Comparison of ENCODE assay signal across 16 cellular contexts in the genomic region with DNA sequence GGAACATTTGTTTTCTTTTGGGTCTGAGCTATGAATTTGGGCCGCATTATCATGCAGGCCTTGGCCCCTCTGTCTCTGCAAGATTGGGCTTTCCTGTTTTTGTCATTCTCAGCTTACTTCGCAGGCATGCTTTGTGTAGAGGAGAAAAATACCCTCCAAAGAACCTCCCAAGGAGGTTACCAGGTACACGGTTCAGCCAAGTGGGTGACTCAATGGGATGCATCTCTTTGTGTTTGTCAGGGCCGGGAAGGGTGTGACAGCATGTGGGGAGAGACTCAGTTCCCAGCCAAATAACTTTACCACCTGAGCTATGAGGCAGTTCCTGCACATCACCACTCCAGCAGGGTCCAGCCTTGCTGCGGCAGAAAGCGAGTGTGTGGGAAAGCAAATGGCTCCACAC. TPM values are rescaled to one million over a fixed set of nuclear protein-coding genes. Genes with fewer than 3 reads are reported as not detected.
DNase-seq lines count a peak whose midpoint lies in the region; ATAC-seq and TF ChIP-seq lines count a peak whose summit lies in the region.
"Had no signal": no experiment of that assay in that cellular context is flagged by ENCODE, and none has a peak within 500 bp of the region (broad histone marks: within the 10 kb centered on the region; RNA-seq: fewer than 3 reads in every experiment).

No MANE protein-coding gene starts in this region.

- dilution Hi-C loops in IMR-90 (cut with HindIII; ENCODE audit: low sequenced_read_pairs, unreplicated experiment), result no loop called here

- H4K8ac ChIP-seq in IMR-90 (ENCODE audit: low read depth in 2 of 2, low read length in 2 of 2), result no peak overlapping the region

- POLR2A ChIA-PET in IMR-90 (lab: Charles Lee; ENCODE audit: unreplicated experiment), result interaction anchor here (0.6 kb wide), 1 partner anchor 259 kb away, joined by 6 read pairs; no protein-coding TSS in a partner anchor

- TF ChIP-seq POLR2A in IMR-90 (IDR thresholded peaks at IDR 0.05; ENCODE audit: low read depth, low read length), result no peak

- BruUV-seq in IMR-90 (replicated peaks; lab: Mats Ljungman, UMichigan), result no TSS peak

- H3K56ac ChIP-seq in IMR-90 (ENCODE audit: extremely low read depth, insufficient read depth, low read length), result no peak overlapping the region

- no peak overlapping the region for H3K4me2 ChIP-seq in IMR-90 (ENCODE audit: low read depth, low read length)

- no peaks in the 10 kb centered on the region for H3K36me3 ChIP-seq in IMR-90 (ENCODE audit: control insufficient read depth, insufficient read depth, low read length)
- no peaks in the 10 kb centered on the region for H3K36me3 ChIP-seq in RWPE2 (ENCODE audit: low read depth)

- DNase-seq in IMR-90 (no peak), RWPE2 (ENCODE audit: low spot score) (no peak), epithelial cell of esophagus (ENCODE audit: low read depth) (peak; percentile 79), mesenteric fat pad (ENCODE audit: low spot score) (peak; percentile 84), NCI-H226 (no peak), SIG-M5 treated with dmso at 0.1 percent for 504 hours (lab: John Stamatoyannopoulos, UW; ENCODE audit: unreplicated experiment) (no peak)
- DNase-seq: COR-L47; GF-D8; Karpas-422; MM.1S; NCI-H1092 treated with DMSO at 0.1 percent for 48 hours; NCI-H1694 treated with DMSO at 0.1 percent for 48 hours; NCI-H526 treated with DMSO at 0.1 percent for 48 hours; NK-92 treated with Interleukin-12 subunit alpha and Interleukin-12 subunit beta, amount 100 ng/mL, for 24 hours; RPMI8226 had no signal

- H3K79me1 ChIP-seq in IMR-90 (ENCODE audit: low read depth in 1 of 2, low read length in 2 of 2), result no peaks in the 10 kb centered on the region

- H3K27ac ChIP-seq in IMR-90 (ENCODE audit: insufficient read depth, low read length) (no peak overlapping the region), RWPE2 (ENCODE audit: poor library complexity, severe bottlenecking) (no peak overlapping the region)

- TF ChIP-seq CTCF in IMR-90 (conservative IDR thresholded peaks at IDR 0.05; ENCODE audit: low read depth, low read length) (no peak), RWPE2 (IDR thresholded peaks at IDR 0.05; ENCODE audit: poor library complexity, severe bottlenecking) (no peak), epithelial cell of esophagus (IDR thresholded peaks at IDR 0.05; ENCODE audit: insufficient read depth, low read depth, low read length, missing control alignments) (no peak)

- H3K27me3 ChIP-seq in IMR-90 (ENCODE audit: control insufficient read depth, insufficient read depth, low read length) (peaks cover 3% of the 10 kb centered on the region; the same call in 1 of the 2 replicates), RWPE2 (ENCODE audit: insufficient read depth, poor library complexity, severe bottlenecking) (no peaks in the 10 kb centered on the region)

- no peak overlapping the region for H4K91ac ChIP-seq in IMR-90 (ENCODE audit: insufficient read depth, low read depth, low read length)

- no peak for TF ChIP-seq RAD21 in IMR-90 (IDR thresholded peaks at IDR 0.05; ENCODE audit: low read length)

- H3K4me1 ChIP-seq in IMR-90 (ENCODE audit: control insufficient read depth, insufficient read depth, low read length) (peaks cover 17% of the 10 kb centered on the region), RWPE2 (ENCODE audit: insufficient read depth, poor library complexity, severe bottlenecking) (peaks cover 12% of the 10 kb centered on the region)

- H3K9me3 ChIP-seq in IMR-90 (ENCODE audit: control insufficient read depth, insufficient read depth, low read length), result no peaks in the 10 kb centered on the region
- H3K9me3 ChIP-seq in RWPE2 (ENCODE audit: severe bottlenecking), result no peaks in the 10 kb centered on the region

- intact Hi-C loops in IMR-90 (cut with micrococcal nuclease), result no loop called here

- H2BK120ac ChIP-seq in IMR-90 (ENCODE audit: low read depth, low read length), result no peak overlapping the region

- H2BK15ac ChIP-seq in IMR-90 (ENCODE audit: low read depth, low read length), result no peak overlapping the region

- H3K23ac ChIP-seq in IMR-90 (ENCODE audit: low read depth, low read length), result no peak overlapping the region

- no peak overlapping the region for H4K5ac ChIP-seq in IMR-90 (ENCODE audit: low read depth, low read length)

- in situ Hi-C loops in IMR-90 (cut with MboI; ENCODE audit: low sequenced_read_pairs), result no loop called here

- no peaks in the 10 kb centered on the region for H4K20me1 ChIP-seq in IMR-90 (ENCODE audit: insufficient read depth, low read length)

- H3K14ac ChIP-seq in IMR-90 (replicated peaks; ENCODE audit: low read depth, low read length), result no peak overlapping the region

- H3K4me3 ChIP-seq in IMR-90 (ENCODE audit: insufficient read depth, low read depth, low read length) (no peak overlapping the region), RWPE2 (ENCODE audit: severe bottlenecking) (no peak overlapping the region), epithelial cell of esophagus (ENCODE audit: low read length) (no peak overlapping the region)

- no peaks in the 10 kb centered on the region; the same call in none of the 2 replicates for H3K9me1 ChIP-seq in IMR-90 (ENCODE audit: insufficient read depth, low read length)

- no peak overlapping the region for H2BK20ac ChIP-seq in IMR-90 (ENCODE audit: low read depth, low read length)

- peak overlapping the region; percentile 7 for H2AK9ac ChIP-seq in IMR-90 (replicated peaks; ENCODE audit: low read depth, low read length, poor library complexity)

- H2BK5ac ChIP-seq in IMR-90 (ENCODE audit: low read depth, low read length, poor library complexity, severe bottlenecking), result no peak overlapping the region

- no peak overlapping the region for H2AK5ac ChIP-seq in IMR-90 (ENCODE audit: low read depth, low read length)

- no CpG with 5 or more reads among the region's 6 CpGs for WGBS in IMR-90 (ENCODE audit: extremely low coverage in 2 of 2, insufficient read length in 1 of 2), 2 experiments

- no peak overlapping the region for H3K4ac ChIP-seq in IMR-90 (ENCODE audit: low read depth, low read length)

- no peak overlapping the region for H3K9ac ChIP-seq in IMR-90 (ENCODE audit: low read depth, low read length)

- H3K18ac ChIP-seq in IMR-90 (ENCODE audit: low read depth, low read length), result no peak overlapping the region; the same call in 1 of the 2 replicates

- no peak overlapping the region for H2AFZ ChIP-seq in IMR-90 (replicated peaks; ENCODE audit: low read length, poor library complexity)

- CTCF ChIA-PET in IMR-90 (lab: Yijun Ruan, JAX), result no interaction called here

- ATAC-seq in IMR-90 (ENCODE audit: low read depth) (no peak), RWPE2 (ENCODE audit: low read depth) (peak; percentile 35; the same call in 1 of the 3 replicates), GM19035 (IDR thresholded peaks at IDR 0.05; ENCODE audit: unreplicated experiment) (no peak)

TF ChIP-seq in IMR-90, 13 proteins besides CTCF, POLR2A, EP300 and RAD21:
- TF ChIP-seq SMC3 (IDR thresholded peaks at IDR 0.05; ENCODE audit: low read depth, low read length) (no peak), RCOR1 (IDR thresholded peaks at IDR 0.05; ENCODE audit: insufficient replicate concordance, low read length) (no peak), BHLHE40 (IDR thresholded peaks at IDR 0.05; ENCODE audit: low read depth, low read length) (no peak), MAZ (IDR thresholded peaks at IDR 0.05; ENCODE audit: borderline replicate concordance, low read depth, low read length) (no peak), MAFK (IDR thresholded peaks at IDR 0.05; ENCODE audit: low read depth, low read length) (no peak)
TF ChIP-seq in IMR-90: peak in this region for 0.

RNA-seq across cellular contexts. Expression of gene CLDN5, which starts 47.8 kb away (rescaled TPM):
- under 0.01 and 0.18 TPM in 2 replicates for total RNA-seq in IMR-90 (2012; rRNA removed)
- polyA plus RNA-seq in IMR-90 (2012; rRNA removed), result 0.17 and 0.21 TPM in 2 replicates
- polyA plus RNA-seq in IMR-90 (2012; cell fraction: cytosol; rRNA removed), result 0.35 and 0.71 TPM in 2 replicates
- polyA plus RNA-seq in IMR-90 (2012; cell fraction: nucleus; rRNA removed; ENCODE audit: low replicate concordance), result 0.17 TPM in 1 of 2 replicates, not detected in the other
- 151 TPM for total RNA-seq in mesenteric fat pad

Comparison
In these comparisons a context has a peak if more than half of its experiments do, and no peak if none do; other contexts are left out.
1. DNase-seq: peak in epithelial cell of esophagus (single experiment) and mesenteric fat pad (single experiment); none in IMR-90 (single experiment), RWPE2 (single experiment), NCI-H226 (single experiment) and SIG-M5 treated with dmso at 0.1 percent for 504 hours (single experiment).
2. RNA of gene CLDN5, which starts 47.8 kb away (total RNA-seq): 151 TPM in mesenteric fat pad (single experiment); under 0.01 to 0.18 TPM in IMR-90; every median in the first group is over 100 times any median in the second.